ENCODE assay signal across 1 cellular context in genomic region chr19:10553087-10553667, GRCh38.
TF ChIP-seq lines count a peak whose summit lies in the region.

No MANE protein-coding gene starts in this region.

TF ChIP-seq in IMR-90, 13 proteins besides CTCF, POLR2A, EP300 and RAD21:
- TF ChIP-seq CEBPB (IDR thresholded peaks at IDR 0.05; ENCODE audit: low read depth, low read length) (no peak), ELK1 (IDR thresholded peaks at IDR 0.05; ENCODE audit: borderline replicate concordance, low read depth, low read length) (no peak), RCOR1 (IDR thresholded peaks at IDR 0.05; ENCODE audit: insufficient replicate concordance, low read length) (no peak), MAFK (IDR thresholded peaks at IDR 0.05; ENCODE audit: low read depth, low read length) (no peak), MAZ (IDR thresholded peaks at IDR 0.05; ENCODE audit: borderline replicate concordance, low read depth, low read length) (no peak)
